ENCODE assay signal across 2 cellular contexts in genomic region chr2:286774-287392, GRCh38.
TF ChIP-seq lines count a peak whose summit lies in the region.

No MANE protein-coding gene starts in this region.

TF ChIP-seq in SK-N-SH, 30 proteins besides CTCF, POLR2A, EP300 and RAD21 (continued from another document):
- TF ChIP-seq EZH2phosphoT487 (IDR thresholded peaks at IDR 0.05; ENCODE audit: borderline replicate concordance, low read depth) (no peak), CHD2 (IDR thresholded peaks at IDR 0.05; ENCODE audit: low read length, partially characterized antibody) (no peak), JUND (IDR thresholded peaks at IDR 0.05) (no peak), FOXM1 (IDR thresholded peaks at IDR 0.05; ENCODE audit: low read depth) (no peak), NRF1 (IDR thresholded peaks at IDR 0.05; ENCODE audit: low read depth, low read length) (no peak), TAF1 (IDR thresholded peaks at IDR 0.05; ENCODE audit: borderline replicate concordance, low read depth, low read length) (no peak), RXRA (IDR thresholded peaks at IDR 0.05; ENCODE audit: borderline replicate concordance, low read depth) (no peak), USF1 (IDR thresholded peaks at IDR 0.05; ENCODE audit: borderline replicate concordance, low read depth) (no peak), PBX3 (IDR thresholded peaks at IDR 0.05) (no peak), TEAD4 (IDR thresholded peaks at IDR 0.05; ENCODE audit: borderline replicate concordance, insufficient read depth) (no peak), RCOR1 (IDR thresholded peaks at IDR 0.05; ENCODE audit: low read length) (no peak), USF2 (IDR thresholded peaks at IDR 0.05; ENCODE audit: borderline replicate concordance, low read depth, low read length) (no peak), ELF1 (IDR thresholded peaks at IDR 0.05) (no peak), POLR2AphosphoS5 (IDR thresholded peaks at IDR 0.05; ENCODE audit: low read depth, low read length) (no peak), RFX5 (IDR thresholded peaks at IDR 0.05; ENCODE audit: low read length) (no peak), MEF2A (IDR thresholded peaks at IDR 0.05; ENCODE audit: borderline replicate concordance, low read depth) (no peak)

TF ChIP-seq in SK-N-SH treated with all-trans-retinoic acid at 6 μM for 48 hours, 23 proteins besides CTCF, POLR2A, EP300 and RAD21 (continued from another document):
- TF ChIP-seq ZFP3 (CRISPR knock-in tag; IDR thresholded peaks at IDR 0.05) (no peak), SNAI2 (CRISPR knock-in tag; IDR thresholded peaks at IDR 0.05) (no peak), TOX (CRISPR knock-in tag; IDR thresholded peaks at IDR 0.05; ENCODE audit: borderline replicate concordance) (no peak), ZNF70 (CRISPR knock-in tag; IDR thresholded peaks at IDR 0.05) (no peak), TCF4 (CRISPR knock-in tag; IDR thresholded peaks at IDR 0.05; ENCODE audit: borderline replicate concordance) (no peak), ZFP30 (CRISPR knock-in tag; IDR thresholded peaks at IDR 0.05) (no peak)
